Comparison of ENCODE assay signal across 22 cellular contexts in genomic region chr3:40166997-40167396, GRCh38.
"Had no signal": no experiment of that assay in that cellular context is flagged by ENCODE, and none has a peak within 500 bp of the region (broad histone marks: within the 10 kb centered on the region; RNA-seq: fewer than 3 reads in every experiment).

No MANE protein-coding gene starts in this region.

- ATAC-seq: activated T-cell treated with anti-CD3 and anti-CD28 coated beads, Interleukin-2, amount 50 U/mL, for 4 hours; left cardiac atrium; lower lobe of right lung; natural killer cell; upper lobe of right lung had no signal

- H3K27ac Mint-ChIP-seq: activated naive CD4-positive, alpha-beta T cell treated with anti-CD3 and anti-CD28 coated beads for 36 hours; brain; natural killer cell had no signal

- H3K27ac ChIP-seq: colonic mucosa, lower lobe of right lung, upper lobe of right lung had no signal

- H3K9me3 ChIP-seq: colonic mucosa, lower lobe of right lung, upper lobe of right lung had no signal

- H3K4me1 Mint-ChIP-seq: brain had no signal

- H3K9me3 Mint-ChIP-seq: activated naive CD4-positive, alpha-beta T cell treated with anti-CD3 and anti-CD28 coated beads for 36 hours; activated T-cell treated with anti-CD3 and anti-CD28 coated beads, Interleukin-2, amount 50 U/mL, for 4 hours; natural killer cell had no signal

- H3K36me3 ChIP-seq: colonic mucosa, lower lobe of right lung, upper lobe of right lung had no signal

- DNase-seq: activated CD4-positive, alpha-beta T cell treated with anti-CD3 and anti-CD28 coated beads, Interleukin-2, amount 50 U/mL, for 1 hour; activated CD4-positive, CD25-positive, alpha-beta regulatory T cell treated with anti-CD3 and anti-CD28 coated beads, Interleukin-2, amount 50 U/mL, for 72 hours; activated CD8-positive, alpha-beta memory T cell treated with anti-CD3 and anti-CD28 coated beads, Interleukin-2, amount 50 U/mL, for 4 hours; activated naive CD4-positive, alpha-beta T cell treated with anti-CD3 and anti-CD28 coated beads for 36 hours; activated T-cell treated with anti-CD3 and anti-CD28 coated beads, Interleukin-2, amount 50 U/mL, for 4 hours; anterior cingulate cortex; central memory CD4-positive, alpha-beta T cell; colonic mucosa; erythroblast; foreskin melanocyte; glutamatergic neuron; left cardiac atrium; lower lobe of right lung; natural killer cell; posterior cingulate gyrus; retina; stimulated activated CD4-positive, alpha-beta T cell treated with anti-CD3 and anti-CD28 coated beads, Interleukin-12 subunit alpha, Interleukin-12 subunit beta, amount 100 ng/mL, for 4 hours; stimulated activated CD4-positive, alpha-beta T cell treated with anti-CD3 and anti-CD28 coated beads, Interleukin-1b, Interleukin-23, amount 100 ng/mL, for 48 hours; stimulated activated CD8-positive, alpha-beta memory T cell treated with anti-CD3 and anti-CD28 coated beads, Interleukin-4, amount 100 ng/mL, for 48 hours; stimulated activated naive CD4-positive, alpha-beta T cell; upper lobe of right lung had no signal

- H3K36me3 Mint-ChIP-seq: brain, natural killer cell had no signal

- H3K4me3 ChIP-seq: colonic mucosa, lower lobe of right lung, upper lobe of right lung had no signal

- H3K4me1 ChIP-seq: colonic mucosa, lower lobe of right lung, upper lobe of right lung had no signal

- H3K4me3 Mint-ChIP-seq: activated naive CD4-positive, alpha-beta T cell treated with anti-CD3 and anti-CD28 coated beads for 36 hours; activated T-cell treated with anti-CD3 and anti-CD28 coated beads, Interleukin-2, amount 50 U/mL, for 4 hours; brain; natural killer cell had no signal

- H3K27me3 ChIP-seq: colonic mucosa, upper lobe of right lung had no signal
